9 cellular contexts compared by ENCODE assay signal in genomic region chr7:4882169-4882741, GRCh38. TPM values are rescaled to one million over a fixed set of nuclear protein-coding genes. Genes with fewer than 3 reads are reported as not detected.
DNase-seq lines count a peak whose midpoint lies in the region; ATAC-seq, FAIRE-seq and TF ChIP-seq lines count a peak whose summit lies in the region.
"Had no signal": no experiment of that assay in that cellular context is flagged by ENCODE, and none has a peak within 500 bp of the region (broad histone marks: within the 10 kb centered on the region; RNA-seq: fewer than 3 reads in every experiment).

No MANE protein-coding gene starts in this region.

- H3K4me3 Mint-ChIP-seq in WTC11 (peak overlapping the region; percentile 81), neural crest cell (peak overlapping the region; percentile 92)

- DNase-seq in G401 (ENCODE audit: low spot score) (peak; percentile 80), WTC11 (ENCODE audit: low spot score) (peak; percentile 44), globus pallidus (ENCODE audit: low spot score) (peak; percentile 35), neural crest cell (ENCODE audit: low read depth, low spot score) (peak; percentile 28), GM12892 (ENCODE audit: insufficient read length) (no peak)
- DNase-seq in stimulated activated CD4-positive, alpha-beta T cell treated with anti-CD3 and anti-CD28 coated beads, Interleukin-2, amount 100 ng/mL, for 24 hours: no peak

- ATAC-seq in WTC11: peak; percentile 32
- no peak for ATAC-seq in HG02885 (IDR thresholded peaks at IDR 0.05; ENCODE audit: poor library complexity, unreplicated experiment)
- no peak for ATAC-seq in GM18868 (IDR thresholded peaks at IDR 0.05; ENCODE audit: unreplicated experiment)

- peaks cover 12% of the 10 kb centered on the region; the same call in 1 of the 2 replicates for H3K27me3 Mint-ChIP-seq in WTC11 (ENCODE audit: low read depth)
- peaks cover 3% of the 10 kb centered on the region for H3K27me3 Mint-ChIP-seq in neural crest cell (ENCODE audit: low read depth)

- no peak for FAIRE-seq in GM12892 (lab: Jason Lieb, UNC)

- peaks cover 13% of the 10 kb centered on the region for H3K4me1 Mint-ChIP-seq in WTC11
- peaks cover 30% of the 10 kb centered on the region for H3K4me1 Mint-ChIP-seq in neural crest cell

- in situ Hi-C loops in G401 (cut with HindIII; ENCODE audit: low sequenced_read_pairs): no loop called here

- H3K27ac Mint-ChIP-seq in WTC11 (peak overlapping the region; percentile 50), neural crest cell (ENCODE audit: unreplicated experiment) (peak overlapping the region; percentile 96)

- H3K9me3 Mint-ChIP-seq in WTC11: no peaks in the 10 kb centered on the region
- H3K9me3 Mint-ChIP-seq in neural crest cell: no peaks in the 10 kb centered on the region

- POLR2A ChIA-PET in WTC11 (lab: Charles Lee): interaction anchor here (1.0 to 1.7 kb wide), 3 partner anchors 74 to 92 kb away, joined by 3 to 4 read pairs (median 3); no protein-coding TSS in a partner anchor

- TF ChIP-seq CTCF in WTC11 (IDR thresholded peaks at IDR 0.05): no peak
- no peak for TF ChIP-seq CTCF in neural crest cell (conservative IDR thresholded peaks at IDR 0.05)

- CTCF ChIA-PET in WTC11 (lab: Charles Lee): interaction anchor here (0.8 to 5.5 kb wide), 18 partner anchors 8 to 206 kb away, joined by 3 to 83 read pairs (median 10); partner anchors contain the start of gene MMD2

- H3K36me3 Mint-ChIP-seq in WTC11: peaks cover 3% of the 10 kb centered on the region; the same call in 1 of the 2 replicates
- no peaks in the 10 kb centered on the region for H3K36me3 Mint-ChIP-seq in neural crest cell (ENCODE audit: low read depth)

- no peak for TF ChIP-seq POLR2A in GM12892 (IDR thresholded peaks at IDR 0.05; ENCODE audit: low read depth, low read length)

TF ChIP-seq in WTC11, 78 proteins besides CTCF, POLR2A, EP300 and RAD21:
- TF ChIP-seq FOXK1 (CRISPR knock-in tag; IDR thresholded peaks at IDR 0.05): no peak
- TF ChIP-seq ARID4B (CRISPR knock-in tag; IDR thresholded peaks at IDR 0.05; ENCODE audit: borderline replicate concordance): no peak
- TF ChIP-seq PRRX2 (CRISPR knock-in tag; IDR thresholded peaks at IDR 0.05): no peak
- no peak for TF ChIP-seq E2F5 (CRISPR knock-in tag; IDR thresholded peaks at IDR 0.05)
- no peak for TF ChIP-seq RELA (CRISPR knock-in tag; IDR thresholded peaks at IDR 0.05; ENCODE audit: borderline replicate concordance)
- no peak for TF ChIP-seq PREB (CRISPR knock-in tag; IDR thresholded peaks at IDR 0.05; ENCODE audit: borderline replicate concordance)
- TF ChIP-seq ELF4 (CRISPR knock-in tag; IDR thresholded peaks at IDR 0.05; ENCODE audit: low read depth): no peak
- no peak for TF ChIP-seq ATF2 (CRISPR knock-in tag; IDR thresholded peaks at IDR 0.05; ENCODE audit: borderline replicate concordance, low read depth)
- no peak for TF ChIP-seq GTF2I (CRISPR knock-in tag; conservative IDR thresholded peaks at IDR 0.05)

RNA-seq across cellular contexts. Expression of gene RADIL, which starts 1.3 kb away (rescaled TPM):
- 7.3 and 14.8 TPM in 2 replicates for total RNA-seq in G401 (2014; rRNA removed; shearing (Covaris generic))
- 8.6 to 12.1 TPM (median 11.1 TPM) in 3 replicates for total RNA-seq in WTC11 (2021)
- 12.2 and 13.8 TPM in 2 replicates for total RNA-seq in neural crest cell
- polyA plus RNA-seq in GM12892 (2012; ENCODE audit: missing spikeins): not detected
- total RNA-seq: M059J had no signal

RNA-seq across cellular contexts. Expression of gene PAPOLB, which starts 20.4 kb away (rescaled TPM):
- 0.34 TPM in 1 of 2 replicates, not detected in the other for total RNA-seq in G401 (2014; rRNA removed; shearing (Covaris generic))
- total RNA-seq in WTC11 (2021) (0.23 to 0.31 TPM (median 0.27 TPM) in 3 replicates), neural crest cell (0.23 and 0.26 TPM in 2 replicates)
- polyA plus RNA-seq in GM12892 (2012; ENCODE audit: missing spikeins): not detected
- total RNA-seq: M059J had no signal

Comparison
In these comparisons a context has a peak if more than half of its experiments do, and no peak if none do; other contexts are left out.
1. DNase-seq: peak in G401 (single experiment), WTC11 (single experiment), globus pallidus (single experiment) and neural crest cell (single experiment); none in stimulated activated CD4-positive, alpha-beta T cell treated with anti-CD3 and anti-CD28 coated beads, Interleukin-2, amount 100 ng/mL, for 24 hours (0 of 2) and GM12892 (single experiment).